In genomic region chr7:158638001-158638400, GRCh38 we compare ENCODE assay signal across 20 cellular contexts. TPM values are rescaled to one million over a fixed set of nuclear protein-coding genes. Genes with fewer than 3 reads are reported as not detected.
DNase-seq lines count a peak whose midpoint lies in the region; ATAC-seq and TF ChIP-seq lines count a peak whose summit lies in the region.
"Had no signal": no experiment of that assay in that cellular context is flagged by ENCODE, and none has a peak within 500 bp of the region (broad histone marks: within the 10 kb centered on the region; RNA-seq: fewer than 3 reads in every experiment).

No MANE protein-coding gene starts in this region.

- H3K4me3 Mint-ChIP-seq in MCF 10A (ENCODE audit: unreplicated experiment) = no peak overlapping the region
- H3K4me3 Mint-ChIP-seq: B cell, CD14-positive monocyte had no signal

- WGBS in mammary epithelial cell (ENCODE audit: low coverage, missing lambda C conversion rate) = 98% methylated on average over 7 of the region's 7 CpGs
- 83 to 98% methylated on average over 7 of the region's 7 CpGs for WGBS in esophagus squamous epithelium, 2 donors

- intact Hi-C loops in MCF 10A (cut with micrococcal nuclease) = no loop called here
- intact Hi-C loops in mammary epithelial cell (cut with micrococcal nuclease) = no loop called here
- intact Hi-C loops in esophagus squamous epithelium (cut with DNase I) = no loop called here

- ATAC-seq in GM18868 (IDR thresholded peaks at IDR 0.05; ENCODE audit: unreplicated experiment) = no peak
- ATAC-seq: A549 had no signal

- peaks cover 6% of the 10 kb centered on the region for H3K4me1 Mint-ChIP-seq in MCF 10A (ENCODE audit: insufficient read depth, unreplicated experiment)
- H3K4me1 Mint-ChIP-seq: CD14-positive monocyte had no signal

- dilution Hi-C loops in mammary epithelial cell (cut with HindIII; ENCODE audit: low sequenced_read_pairs) = no loop called here

- no peaks in the 10 kb centered on the region for H4K20me1 ChIP-seq in mammary epithelial cell (ENCODE audit: insufficient read depth, low read length)

- POLR2A ChIA-PET in MCF 10A (lab: Yijun Ruan, JAX) = interaction anchor here (0.8 kb wide), 1 partner anchor 11 kb away, joined by 3 read pairs; no protein-coding TSS in a partner anchor

- TF ChIP-seq CTCF in MCF 10A (IDR thresholded peaks at IDR 0.05; ENCODE audit: unreplicated experiment) = no peak
- TF ChIP-seq CTCF in mammary epithelial cell (conservative IDR thresholded peaks at IDR 0.05 in 1 of 2, IDR thresholded peaks at IDR 0.05 in 1 of 2; ENCODE audit: extremely low read depth in 1 of 2, insufficient read depth in 1 of 2, low read depth in 1 of 2, low read length in 2 of 2) = no peak
- TF ChIP-seq CTCF in fibroblast of pulmonary artery (IDR thresholded peaks at IDR 0.05; ENCODE audit: low read length, missing control alignments) = no peak
- TF ChIP-seq CTCF in esophagus squamous epithelium (IDR thresholded peaks at IDR 0.05) = no peak

- BruUV-seq in MCF 10A (replicated peaks; lab: Mats Ljungman, UMichigan) (no TSS peak), mammary epithelial cell (replicated peaks; lab: Mats Ljungman, UMichigan) (no TSS peak)

- H3K27me3 Mint-ChIP-seq in MCF 10A (ENCODE audit: insufficient read depth, unreplicated experiment) = no peaks in the 10 kb centered on the region
- H3K27me3 Mint-ChIP-seq: B cell had no signal

- peak overlapping the region; percentile 49 for H3K27ac Mint-ChIP-seq in MCF 10A (ENCODE audit: low read depth, unreplicated experiment)
- H3K27ac Mint-ChIP-seq: B cell had no signal

- TF ChIP-seq POLR2A in esophagus squamous epithelium (IDR thresholded peaks at IDR 0.05) = no peak

- H3K4me1 ChIP-seq in mammary epithelial cell (ENCODE audit: insufficient read depth, low read length) (no peaks in the 10 kb centered on the region), esophagus squamous epithelium (no peaks in the 10 kb centered on the region)
- H3K4me1 ChIP-seq: A549 had no signal

- H3K9ac ChIP-seq in mammary epithelial cell (ENCODE audit: insufficient read depth, low read length) = no peak overlapping the region
- H3K9ac ChIP-seq: KMS-11 had no signal

- H3K36me3 ChIP-seq in mammary epithelial cell (ENCODE audit: insufficient read depth, low read length) (peaks cover 8% of the 10 kb centered on the region), esophagus squamous epithelium (peaks cover 0 to 19% (median 0%) of the 10 kb centered on the region in 3 donors)

- in situ Hi-C loops in mammary epithelial cell (cut with MboI; ENCODE audit: low sequenced_read_pairs in 2 of 2) = no loop called here

- no peak overlapping the region for H2AFZ ChIP-seq in mammary epithelial cell (ENCODE audit: low read depth, low read length)

- H3K9me3 ChIP-seq in mammary epithelial cell (replicated peaks; ENCODE audit: insufficient read depth, low read length) (no peaks in the 10 kb centered on the region), esophagus squamous epithelium (no peaks in the 10 kb centered on the region)
- H3K9me3 ChIP-seq: A549 had no signal

- no peaks in the 10 kb centered on the region for H3K27me3 ChIP-seq in mammary epithelial cell (ENCODE audit: insufficient read depth, low read length)
- H3K27me3 ChIP-seq in esophagus squamous epithelium = no peaks in the 10 kb centered on the region

- peaks cover 36% of the 10 kb centered on the region for H3K36me3 Mint-ChIP-seq in MCF 10A (ENCODE audit: insufficient read depth, unreplicated experiment)

- H3K9me3 Mint-ChIP-seq in MCF 10A (ENCODE audit: unreplicated experiment) = no peaks in the 10 kb centered on the region

- no peak overlapping the region for H3K27ac ChIP-seq in mammary epithelial cell (ENCODE audit: insufficient read depth, low read depth, low read length)
- H3K27ac ChIP-seq in esophagus squamous epithelium = no peak overlapping the region
- H3K27ac ChIP-seq: A549, KMS-11 had no signal

- DNase-seq in MCF 10A (ENCODE audit: unreplicated experiment) (peak; percentile 46), mammary epithelial cell (no peak), NCI-H2029 treated with DMSO at 0.1 percent for 48 hours (lab: John Stamatoyannopoulos, UW) (peak; percentile 56), fibroblast of pulmonary artery (ENCODE audit: low read depth) (peak; percentile 33), renal cortical epithelial cell (ENCODE audit: low read depth) (peak; percentile 35), esophagus squamous epithelium (lab: John Stamatoyannopoulos, UW) (no peak)
- DNase-seq in activated CD4-positive, CD25-positive, alpha-beta regulatory T cell treated with anti-CD3 and anti-CD28 coated beads, Interleukin-2, amount 50 U/mL, for 72 hours = no peak
- DNase-seq: DMS79 treated with DMSO at 0.1 percent for 48 hours, NCI-H1092, NCI-H1436, NCI-H187 treated with DMSO at 0.1 percent for 48 hours, NCI-H226, NCI-H510A treated with DMSO at 0.1 percent for 48 hours, NCI-H774, Right ventricle myocardium superior had no signal

- CTCF ChIA-PET in MCF 10A (lab: Yijun Ruan, JAX) = interaction anchor here (0.5 to 0.9 kb wide), 2 partner anchors 8 to 59 kb away, joined by 3 to 4 read pairs; no protein-coding TSS in a partner anchor
- CTCF ChIA-PET in mammary epithelial cell (lab: Charles Lee; ENCODE audit: low non-redundant PET) = no interaction called here

- no peak overlapping the region for H3K4me2 ChIP-seq in mammary epithelial cell (ENCODE audit: insufficient read depth, low read depth, low read length)
- H3K4me2 ChIP-seq: A549, KMS-11 had no signal

- no peaks in the 10 kb centered on the region for H3K79me2 ChIP-seq in mammary epithelial cell (ENCODE audit: insufficient read depth, low read length)

- H3K4me3 ChIP-seq in mammary epithelial cell (replicated peaks in 1 of 3; ENCODE audit: insufficient read depth in 1 of 3, low read depth in 2 of 3, low read length in 3 of 3) (no peak overlapping the region), fibroblast of pulmonary artery (replicated peaks; ENCODE audit: low read depth, low read length) (no peak overlapping the region), esophagus squamous epithelium (no peak overlapping the region)
- H3K4me3 ChIP-seq: A549 had no signal

RNA-seq across cellular contexts. Expression of gene PTPRN2, which starts 50.4 kb away (rescaled TPM):
- total RNA-seq in MCF 10A (2022) = 4.0 and 4.5 TPM in 2 replicates
- under 1 TPM; 0.28 to 0.33 TPM for total RNA-seq in mammary epithelial cell
- not detected for polyA plus RNA-seq in mammary epithelial cell
- polyA minus RNA-seq in mammary epithelial cell = not detected
- total RNA-seq in renal cortical epithelial cell = 0.35 and 1.2 TPM in 2 replicates
- 1 to 10 TPM in 2 of 4 donors, under 1 TPM in 2; 0.38 to 2.7 (median 1.0) TPM for total RNA-seq in esophagus squamous epithelium

Comparison
In these comparisons a context has a peak if more than half of its experiments do, and no peak if none do; other contexts are left out.
1. DNase-seq: peak in MCF 10A (single experiment), NCI-H2029 treated with DMSO at 0.1 percent for 48 hours (single experiment), fibroblast of pulmonary artery (single experiment) and renal cortical epithelial cell (single experiment); none in mammary epithelial cell (single experiment), esophagus squamous epithelium (single experiment) and activated CD4-positive, CD25-positive, alpha-beta regulatory T cell treated with anti-CD3 and anti-CD28 coated beads, Interleukin-2, amount 50 U/mL, for 72 hours (single experiment).